25 cellular contexts compared by ENCODE assay signal in the genomic region with DNA sequence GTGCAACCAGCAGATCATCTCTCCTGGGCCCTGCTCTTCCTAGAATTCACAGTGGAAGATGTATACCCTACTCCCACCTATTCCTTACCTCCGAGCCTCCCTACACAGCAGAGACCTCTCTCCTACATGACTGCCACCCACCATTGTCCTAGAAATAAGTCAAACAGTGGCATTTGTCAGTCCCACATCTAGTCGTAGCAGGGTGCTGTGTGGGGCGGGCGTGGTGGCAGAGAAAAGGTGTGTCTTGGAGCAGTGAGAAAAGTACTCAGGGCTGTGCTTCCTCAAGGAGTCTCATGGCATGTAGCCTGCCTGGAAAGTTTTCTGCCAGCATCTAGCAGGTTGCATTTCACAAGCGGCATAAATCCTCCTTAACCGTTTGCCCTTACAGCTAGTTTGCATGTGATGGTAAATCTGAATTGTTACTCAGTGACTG. TPM values are rescaled to one million over a fixed set of nuclear protein-coding genes. Genes with fewer than 3 reads are reported as not detected.
DNase-seq lines count a peak whose midpoint lies in the region; ATAC-seq, FAIRE-seq and TF ChIP-seq lines count a peak whose summit lies in the region.
"Had no signal": no experiment of that assay in that cellular context is flagged by ENCODE, and none has a peak within 500 bp of the region (broad histone marks: within the 10 kb centered on the region; RNA-seq: fewer than 3 reads in every experiment).

No MANE protein-coding gene starts in this region.

- no peaks in the 10 kb centered on the region for H4K20me1 ChIP-seq in OCI-LY7 (ENCODE audit: insufficient read depth, low read length)

- H3K27ac ChIP-seq in A549 (peak overlapping the region; percentile 36 to 52; a peak in 3 of 6 replicates), OCI-LY7 (ENCODE audit: low read depth, low read length, poor library complexity, severe bottlenecking) (peak overlapping the region; percentile 85), kidney (ENCODE audit: low read depth in 2 of 2, low read length in 2 of 2) (no peak overlapping the region)
- H3K27ac ChIP-seq: C4-2B, esophagus muscularis mucosa, gastroesophageal sphincter, KMS-11 had no signal

- 0 out of 3 replicates have a peak overlapping the region, but pooled peaks have one; percentile 6 for H3K4me2 ChIP-seq in A549
- H3K4me2 ChIP-seq in OCI-LY7 (ENCODE audit: low read length) = peak overlapping the region; percentile 65
- H3K4me2 ChIP-seq: SK-N-SH had no signal

- no peak for TF ChIP-seq RAD21 in A549 (conservative IDR thresholded peaks at IDR 0.05 in 1 of 2, IDR thresholded peaks at IDR 0.05 in 1 of 2)

- no peak overlapping the region for H3K4me3 ChIP-seq in A549
- peak overlapping the region; percentile 42 for H3K4me3 ChIP-seq in OCI-LY7 (ENCODE audit: low read depth, low read length, poor library complexity, severe bottlenecking)
- no peak overlapping the region for H3K4me3 ChIP-seq in kidney (ENCODE audit: low read length in 2 of 2)
- H3K4me3 ChIP-seq: esophagus muscularis mucosa, gastroesophageal sphincter had no signal

- H3K4me1 ChIP-seq in A549 (peaks cover 37% of the 10 kb centered on the region; the same call in 2 of the 3 replicates), OCI-LY7 (ENCODE audit: insufficient read depth, low read length, poor library complexity, severe bottlenecking) (peaks cover 90% of the 10 kb centered on the region), kidney (ENCODE audit: control insufficient read depth in 1 of 2, insufficient read depth in 1 of 2, low read depth in 1 of 2, low read length in 2 of 2) (no peaks in the 10 kb centered on the region)

- 68% methylated on average over 6 of the region's 6 CpGs for WGBS in A549 (ENCODE audit: missing lambda C conversion rate)

- peak; percentile 51 to 58 for ATAC-seq in A549
- ATAC-seq in esophagus mucosa = peak; percentile 68
- no peak for ATAC-seq in GM19395 (IDR thresholded peaks at IDR 0.05; ENCODE audit: unreplicated experiment)
- ATAC-seq: gastroesophageal sphincter; natural killer cell treated with Interleukin-12 subunit alpha and Interleukin-12 subunit beta and Interleukin-15 and Interleukin-18, amount 100 ng/mL, for 72 hours had no signal

- TF ChIP-seq CTCF in A549 (IDR thresholded peaks at IDR 0.05) (no peak), OCI-LY7 (conservative IDR thresholded peaks at IDR 0.05; ENCODE audit: low read length) (no peak), kidney (IDR thresholded peaks at IDR 0.05; ENCODE audit: borderline replicate concordance, extremely low read depth, insufficient read depth) (no peak)

- no TSS peak for BruUV-seq in OCI-LY7 (replicated peaks; lab: Mats Ljungman, UMichigan)

- CTCF ChIA-PET in A549 (lab: Yijun Ruan, JAX) = interaction anchor here (0.7 to 2.7 kb wide), 7 partner anchors 15 to 444 kb away, joined by 3 to 8 read pairs (median 7); no protein-coding TSS in a partner anchor
- CTCF ChIA-PET in OCI-LY7 (lab: Charles Lee; ENCODE audit: unreplicated experiment) = no interaction called here

- POLR2A ChIA-PET in A549 (lab: Yijun Ruan, JAX) (no interaction called here), OCI-LY7 (lab: Charles Lee) (interaction anchor here (0.9 to 1.4 kb wide), 2 partner anchors 41 to 308 kb away, joined by 3 read pairs; no protein-coding TSS in a partner anchor)

- no peak for TF ChIP-seq POLR2A in A549 (IDR thresholded peaks at IDR 0.05; ENCODE audit: low read length)

- peaks cover under 1% of the 10 kb centered on the region; the same call in 1 of the 2 replicates for H3K79me2 ChIP-seq in OCI-LY7 (ENCODE audit: insufficient read depth, low read depth, low read length)

- intact Hi-C loops in OCI-LY7 (cut with micrococcal nuclease; ENCODE audit: unreplicated experiment) (loop anchor here (5.0 kb wide), 1 partner anchor 175 kb away; no protein-coding TSS in a partner anchor), posterior vena cava (cut with DNase I) (no loop called here), kidney (cut with DNase I) (no loop called here)

- no peak for FAIRE-seq in A549 (lab: Jason Lieb, UNC)
- FAIRE-seq in kidney (lab: Jason Lieb, UNC) = no peak

- H3K9me3 ChIP-seq in A549 (peaks cover 15% of the 10 kb centered on the region), OCI-LY7 (ENCODE audit: low read length) (peaks cover 19% of the 10 kb centered on the region; the same call in 1 of the 2 replicates), kidney (ENCODE audit: control insufficient read depth in 1 of 2, low read length in 2 of 2) (no peaks in the 10 kb centered on the region)

- DNase-seq in A549 (ENCODE audit: low read depth in 1 of 2, low spot score in 1 of 2) (peak in 1 of 2 experiments; percentile 51), OCI-LY7 (ENCODE audit: low spot score) (peak; percentile 61), posterior vena cava (ENCODE audit: low spot score) (peak; percentile 10), kidney (no peak), NCI-H345 (lab: John Stamatoyannopoulos, UW) (no peak)
- no peak for DNase-seq in stimulated activated CD4-positive, alpha-beta T cell treated with anti-CD3 and anti-CD28 coated beads, Interleukin-4, amount 100 ng/mL, for 4 hours
- DNase-seq: activated B cell treated with CpG ODN at 0.5 μM for 24 hours; activated CD4-positive, alpha-beta memory T cell treated with anti-CD3 and anti-CD28 coated beads for 36 hours; activated naive CD4-positive, alpha-beta T cell; GDM1; GOT3; NCI-H2029 treated with DMSO at 0.1 percent for 48 hours; posterior cingulate gyrus; SK-N-SH; stimulated activated CD4-positive, alpha-beta T cell treated with anti-CD3 and anti-CD28 coated beads, Interleukin-12 subunit alpha, Interleukin-12 subunit beta, amount 100 ng/mL, for 4 hours; substantia nigra had no signal

- H3K9me2 ChIP-seq in OCI-LY7 (ENCODE audit: insufficient read depth, low read length) = no peaks in the 10 kb centered on the region
- H3K9me2 ChIP-seq: SK-N-SH had no signal

- peak overlapping the region; percentile 97; the same call in 1 of the 2 replicates for H2AFZ ChIP-seq in OCI-LY7 (ENCODE audit: low read length)

- no peak for TF ChIP-seq EP300 in A549 (IDR thresholded peaks at IDR 0.05)

- H3K9ac ChIP-seq in kidney (ENCODE audit: low read length in 2 of 2) = no peak overlapping the region
- H3K9ac ChIP-seq: KMS-11, SK-N-SH had no signal

- peaks cover 17% of the 10 kb centered on the region for H3K36me3 ChIP-seq in OCI-LY7 (ENCODE audit: insufficient read depth, low read length)
- H3K36me3 ChIP-seq in kidney (ENCODE audit: control insufficient read depth in 1 of 2, insufficient read depth in 2 of 2, low read length in 2 of 2) = no peaks in the 10 kb centered on the region
- H3K36me3 ChIP-seq: gastroesophageal sphincter had no signal

TF ChIP-seq in A549, 52 proteins besides CTCF, POLR2A, EP300 and RAD21:
- TF ChIP-seq TFCP2L1 (CRISPR knock-in tag; IDR thresholded peaks at IDR 0.05) (no peak), ZFP36 (IDR thresholded peaks at IDR 0.05; ENCODE audit: borderline replicate concordance, partially characterized antibody) (no peak), POLR2AphosphoS2 (conservative IDR thresholded peaks at IDR 0.05; ENCODE audit: low read length) (no peak), PHF8 (IDR thresholded peaks at IDR 0.05; ENCODE audit: borderline replicate concordance, low read depth) (no peak)

RNA-seq across cellular contexts. Expression of gene PTGIS, which starts 59.4 kb away (rescaled TPM):
- 0.03 and 0.07 TPM in 2 replicates for polyA plus RNA-seq in A549 (2011; rRNA removed)
- polyA plus RNA-seq in A549 (2012; cell fraction: cytosol; rRNA removed) = 0.01 and 0.05 TPM in 2 replicates
- 0.01 and 0.11 TPM in 2 replicates for polyA plus RNA-seq in A549 (2012; cell fraction: nucleus; rRNA removed)
- polyA plus RNA-seq in A549 (2017; fragmentation: RNase III; extraction: RNeasy Plus Mini Kit Qiagen cat#74134 plus additional on column Dnase treatment) = 0.04 to 0.05 TPM (median 0.04 TPM) in 3 replicates
- 0.04 and 0.24 TPM in 2 replicates for polyA minus RNA-seq in A549 (2011; rRNA and poly(A)+ RNA removed)
- not detected in 2 replicates for total RNA-seq in OCI-LY7 (2014; rRNA removed; shearing (Covaris generic))
- not detected in 2 replicates for total RNA-seq in OCI-LY7 (2022)
- 2.9 TPM for total RNA-seq in esophagus mucosa
- 100 to 1,000 TPM; 359 to 447 TPM for total RNA-seq in posterior vena cava
- 24.1 TPM for total RNA-seq in kidney
- polyA plus RNA-seq in kidney (ENCODE audit: insufficient read depth, low read depth, low replicate concordance) = 3.1 TPM
- total RNA-seq: A673, activated B cell treated with CpG ODN at 0.5 μM for 24 hours, HT-29 had no signal

Comparison
In these comparisons a context has a peak if more than half of its experiments do, and no peak if none do; other contexts are left out.
1. DNase-seq: peak in OCI-LY7 (single experiment) and posterior vena cava (single experiment); none in stimulated activated CD4-positive, alpha-beta T cell treated with anti-CD3 and anti-CD28 coated beads, Interleukin-4, amount 100 ng/mL, for 4 hours (0 of 2), kidney (single experiment) and NCI-H345 (single experiment).
2. H3K27ac ChIP-seq: peak in A549 (2 of 2) and OCI-LY7 (single experiment); none in kidney (0 of 2).
3. RNA of gene PTGIS, which starts 59.4 kb away (total RNA-seq): 359 to 447 TPM in posterior vena cava; 24.1 TPM in kidney (single experiment), 2.9 TPM in esophagus mucosa (single experiment) and not detected in OCI-LY7; every median in the first group is over 10 times any median in the second.